38 cellular contexts compared by ENCODE assay signal in the genomic region with DNA sequence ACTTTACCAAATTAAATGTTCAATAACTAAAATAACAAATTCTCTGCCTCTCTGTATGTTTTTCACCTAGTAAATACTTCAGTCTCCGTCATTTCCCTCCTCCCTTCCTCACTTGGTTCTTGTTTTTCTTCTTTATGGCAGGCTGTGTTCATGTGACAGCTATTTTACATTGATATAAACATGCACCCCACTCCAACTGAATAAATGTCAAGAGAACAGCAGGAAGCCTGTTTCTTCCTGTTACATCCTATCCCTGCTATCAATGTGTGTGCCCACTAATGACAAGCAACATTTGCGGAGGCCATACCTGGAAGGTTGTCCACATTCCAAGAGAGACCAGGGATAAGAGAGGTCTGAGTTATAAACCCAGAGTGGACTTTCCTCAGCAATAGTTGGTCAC.
"Had no signal": no experiment of that assay in that cellular context is flagged by ENCODE, and none has a peak within 500 bp of the region (broad histone marks: within the 10 kb centered on the region; RNA-seq: fewer than 3 reads in every experiment).

No MANE protein-coding gene starts in this region.

- H3K4me3 ChIP-seq: body of pancreas, breast epithelium, cardiac muscle cell had no signal

- FAIRE-seq: astrocyte, TTC549 had no signal

- H3K4me1 Mint-ChIP-seq: activated B cell treated with CpG ODN at 0.5 μM for 24 hours; activated CD4-positive, alpha-beta T cell treated with anti-CD3 and anti-CD28 coated beads, Interleukin-2, amount 10 ng/mL, durations not matched to agents 24 days and 14 days; activated CD8-positive, alpha-beta memory T cell treated with anti-CD3 and anti-CD28 coated beads, Interleukin-2, amount 10 ng/mL, durations not matched to agents 7 days and 5 days; activated naive CD4-positive, alpha-beta T cell treated with anti-CD3 and anti-CD28 coated beads, Interleukin-2, amount 10 ng/mL, durations not matched to agents 7 days and 5 days; activated naive CD4-positive, alpha-beta T cell treated with anti-CD3 and anti-CD28 coated beads, Interleukin-2, amount 50 U/mL, for 24 hours; activated naive CD8-positive, alpha-beta T cell treated with anti-CD3 and anti-CD28 coated beads, Interleukin-2, amount 50 U/mL, for 24 hours; central memory CD8-positive, alpha-beta T cell had no signal

- H3K27me3 Mint-ChIP-seq: activated B cell treated with CpG ODN at 0.5 μM for 24 hours; activated CD4-positive, alpha-beta T cell treated with anti-CD3 and anti-CD28 coated beads, Interleukin-2, amount 10 ng/mL, durations not matched to agents 24 days and 14 days; activated naive CD4-positive, alpha-beta T cell treated with anti-CD3 and anti-CD28 coated beads, Interleukin-2, amount 10 ng/mL, durations not matched to agents 7 days and 5 days had no signal

- H3K36me3 ChIP-seq: brain microvascular endothelial cell, breast epithelium, cardiac muscle cell had no signal

- H3K27ac ChIP-seq: body of pancreas, brain microvascular endothelial cell, breast epithelium, cardiac muscle cell, VCaP had no signal

- H3K36me3 Mint-ChIP-seq: activated CD4-positive, alpha-beta memory T cell treated with anti-CD3 and anti-CD28 coated beads for 36 hours; activated CD8-positive, alpha-beta memory T cell treated with anti-CD3 and anti-CD28 coated beads, Interleukin-2, amount 10 ng/mL, durations not matched to agents 7 days and 5 days; activated naive CD4-positive, alpha-beta T cell treated with anti-CD3 and anti-CD28 coated beads, Interleukin-2, amount 10 ng/mL, durations not matched to agents 7 days and 5 days; activated naive CD4-positive, alpha-beta T cell treated with anti-CD3 and anti-CD28 coated beads, Interleukin-2, amount 50 U/mL, for 24 hours; activated naive CD8-positive, alpha-beta T cell treated with anti-CD3 and anti-CD28 coated beads, Interleukin-2, amount 10 ng/mL, durations not matched to agents 7 days and 5 days had no signal

- H3K4me3 Mint-ChIP-seq: activated B cell treated with CpG ODN at 0.5 μM for 24 hours; activated CD4-positive, alpha-beta memory T cell treated with anti-CD3 and anti-CD28 coated beads for 36 hours; activated CD4-positive, alpha-beta T cell treated with anti-CD3 and anti-CD28 coated beads, Interleukin-2, amount 10 ng/mL, durations not matched to agents 24 days and 14 days; activated CD8-positive, alpha-beta memory T cell treated with anti-CD3 and anti-CD28 coated beads, Interleukin-2, amount 10 ng/mL, durations not matched to agents 7 days and 5 days; activated CD8-positive, alpha-beta T cell treated with anti-CD3 and anti-CD28 coated beads, Interleukin-2, amount 10 ng/mL, durations not matched to agents 7 days and 5 days; activated naive CD4-positive, alpha-beta T cell treated with anti-CD3 and anti-CD28 coated beads, Interleukin-2, amount 10 ng/mL, durations not matched to agents 7 days and 5 days; activated naive CD4-positive, alpha-beta T cell treated with anti-CD3 and anti-CD28 coated beads, Interleukin-2, amount 50 U/mL, for 24 hours; activated naive CD8-positive, alpha-beta T cell; activated naive CD8-positive, alpha-beta T cell treated with anti-CD3 and anti-CD28 coated beads, Interleukin-2, amount 10 ng/mL, durations not matched to agents 7 days and 5 days; activated naive CD8-positive, alpha-beta T cell treated with anti-CD3 and anti-CD28 coated beads, Interleukin-2, amount 50 U/mL, for 24 hours; activated T-cell treated with anti-CD3 and anti-CD28 coated beads, Interleukin-2, amount 50 U/mL, for 24 hours; central memory CD8-positive, alpha-beta T cell; T-helper 1 cell treated with Interleukin-12 subunit alpha and Interleukin-12 subunit beta and Interleukin-4 antibody, amounts not matched to agents 30 μg/mL and 1 μg/mL, for 36 hours; T-helper 2 cell treated with Interferon-gamma antibody and Interleukin-4, amounts not matched to agents 5 μg/mL and 100 μg/mL, for 36 hours had no signal

- DNase-seq: activated B cell treated with CpG ODN at 0.5 μM for 24 hours; activated CD4-positive, alpha-beta memory T cell treated with anti-CD3 and anti-CD28 coated beads for 36 hours; activated CD4-positive, alpha-beta T cell treated with anti-CD3 and anti-CD28 coated beads for 4 hours; activated CD4-positive, alpha-beta T cell treated with anti-CD3 and anti-CD28 coated beads, Interleukin-2, amount 10 ng/mL, durations not matched to agents 24 days and 14 days; activated CD4-positive, alpha-beta T cell treated with anti-CD3 and anti-CD28 coated beads, Interleukin-2, amount 50 U/mL, for 1 hour; activated CD4-positive, alpha-beta T cell treated with anti-CD3 and anti-CD28 coated beads, Interleukin-2, amount 50 U/mL, for 4 hours; activated CD4-positive, CD25-positive, alpha-beta regulatory T cell treated with anti-CD3 and anti-CD28 coated beads, Interleukin-2, amount 50 U/mL, for 72 hours; activated CD8-positive, alpha-beta memory T cell treated with anti-CD3 and anti-CD28 coated beads for 24 hours; activated CD8-positive, alpha-beta memory T cell treated with anti-CD3 and anti-CD28 coated beads, Interleukin-2, amount 10 ng/mL, durations not matched to agents 7 days and 5 days; activated CD8-positive, alpha-beta memory T cell treated with anti-CD3 and anti-CD28 coated beads, Interleukin-2, amount 50 U/mL, for 48 hours; activated CD8-positive, alpha-beta T cell treated with anti-CD3 and anti-CD28 coated beads, Interleukin-2, amount 10 ng/mL, durations not matched to agents 7 days and 5 days; activated effector memory CD4-positive, alpha-beta T cell treated with Interleukin-2 at 50 U/mL for 16 hours; activated gamma-delta T cell; activated naive CD4-positive, alpha-beta T cell treated with anti-CD3 and anti-CD28 coated beads, Interleukin-2, amount 10 ng/mL, durations not matched to agents 7 days and 5 days; activated naive CD4-positive, alpha-beta T cell treated with Interleukin-2 at 50 U/mL for 16 hours; activated naive CD8-positive, alpha-beta T cell treated with anti-CD3 and anti-CD28 coated beads, Interleukin-2, amount 10 ng/mL, durations not matched to agents 7 days and 5 days; activated naive CD8-positive, alpha-beta T cell treated with anti-CD3 and anti-CD28 coated beads, Interleukin-2, amount 50 U/mL, for 24 hours; activated T-cell treated with anti-CD3 and anti-CD28 coated beads, Interleukin-2, amount 50 U/mL, for 24 hours; activated T-cell treated with anti-CD3 and anti-CD28 coated beads, Interleukin-2, amount 50 U/mL, for 48 hours; aorta; body of pancreas; brain microvascular endothelial cell; caudate nucleus; cerebellar nuclear complex; T-helper 1 cell; T-helper 2 cell; T-helper 9 cell had no signal

- H3K27me3 ChIP-seq: body of pancreas, brain microvascular endothelial cell, breast epithelium, cardiac muscle cell had no signal

- H3K9me3 ChIP-seq: body of pancreas had no signal

- ATAC-seq: activated CD8-positive, alpha-beta memory T cell treated with anti-CD3 and anti-CD28 coated beads, Interleukin-2, amount 10 ng/mL, durations not matched to agents 7 days and 5 days; activated CD8-positive, alpha-beta T cell treated with anti-CD3 and anti-CD28 coated beads, Interleukin-2, amount 10 ng/mL, durations not matched to agents 7 days and 5 days; activated naive CD8-positive, alpha-beta T cell treated with anti-CD3 and anti-CD28 coated beads, Interleukin-2, amount 50 U/mL, for 24 hours; body of pancreas had no signal

- H3K27ac Mint-ChIP-seq: activated B cell treated with CpG ODN at 0.5 μM for 24 hours; activated CD4-positive, alpha-beta memory T cell treated with anti-CD3 and anti-CD28 coated beads for 36 hours; activated CD4-positive, alpha-beta T cell treated with anti-CD3 and anti-CD28 coated beads, Interleukin-2, amount 10 ng/mL, durations not matched to agents 24 days and 14 days; activated CD8-positive, alpha-beta memory T cell treated with anti-CD3 and anti-CD28 coated beads, Interleukin-2, amount 10 ng/mL, durations not matched to agents 7 days and 5 days; activated CD8-positive, alpha-beta T cell treated with anti-CD3 and anti-CD28 coated beads, Interleukin-2, amount 10 ng/mL, durations not matched to agents 7 days and 5 days; activated naive CD4-positive, alpha-beta T cell treated with anti-CD3 and anti-CD28 coated beads, Interleukin-2, amount 10 ng/mL, durations not matched to agents 7 days and 5 days; activated naive CD4-positive, alpha-beta T cell treated with anti-CD3 and anti-CD28 coated beads, Interleukin-2, amount 50 U/mL, for 24 hours; activated naive CD8-positive, alpha-beta T cell; activated naive CD8-positive, alpha-beta T cell treated with anti-CD3 and anti-CD28 coated beads, Interleukin-2, amount 10 ng/mL, durations not matched to agents 7 days and 5 days; activated naive CD8-positive, alpha-beta T cell treated with anti-CD3 and anti-CD28 coated beads, Interleukin-2, amount 50 U/mL, for 24 hours; activated T-cell treated with anti-CD3 and anti-CD28 coated beads, Interleukin-2, amount 50 U/mL, for 24 hours; activated T-helper 2 cell treated with anti-CD3 and anti-CD28 coated beads, Interferon-gamma antibody, Interleukin-2, Interleukin-4, amounts not matched to agents 10 μg/mL and 5 μg/mL and 100 μg/mL, durations not matched to agents 14 hours and 24 hours and 36 hours; T-helper 1 cell treated with Interleukin-12 subunit alpha and Interleukin-12 subunit beta and Interleukin-4 antibody, amounts not matched to agents 30 μg/mL and 1 μg/mL, for 36 hours; T-helper 2 cell treated with Interferon-gamma antibody and Interleukin-4, amounts not matched to agents 5 μg/mL and 100 μg/mL, for 36 hours had no signal

- H3K4me1 ChIP-seq: body of pancreas, breast epithelium had no signal
